16 cellular contexts compared by ENCODE assay signal in genomic region chr15:87369269-87369668, GRCh38.
DNase-seq lines count a peak whose midpoint lies in the region; TF ChIP-seq lines count a peak whose summit lies in the region.
"Had no signal": no experiment of that assay in that cellular context is flagged by ENCODE, and none has a peak within 500 bp of the region (broad histone marks: within the 10 kb centered on the region; RNA-seq: fewer than 3 reads in every experiment).

No MANE protein-coding gene starts in this region.

- peaks cover 28% of the 10 kb centered on the region for H3K9me3 ChIP-seq in NT2/D1 (ENCODE audit: insufficient read depth, low read length)
- H3K9me3 ChIP-seq: right lobe of liver, upper lobe of right lung had no signal

- intact Hi-C loops in activated CD4-positive, alpha-beta memory T cell treated with anti-CD3 and anti-CD28 coated beads for 36 hours (cut with micrococcal nuclease), result no loop called here

- H2BK5ac ChIP-seq in mesendoderm (ENCODE audit: low read length), result no peak overlapping the region

- no peak overlapping the region for H2AK5ac ChIP-seq in mesendoderm (ENCODE audit: low read length)

- CTCF ChIA-PET in BJ (lab: Yijun Ruan, JAX), result no interaction called here
- CTCF ChIA-PET in activated CD4-positive, alpha-beta memory T cell treated with anti-CD3 and anti-CD28 coated beads for 36 hours (lab: Charles Lee), result no interaction called here

- POLR2A ChIA-PET in BJ (lab: Charles Lee), result interaction anchor here (0.6 kb wide), 1 partner anchor 37 kb away, joined by 3 read pairs; no protein-coding TSS in a partner anchor
- POLR2A ChIA-PET in activated CD4-positive, alpha-beta memory T cell treated with anti-CD3 and anti-CD28 coated beads for 36 hours (lab: Charles Lee), result no interaction called here

- H3K4me2 ChIP-seq in mesendoderm (ENCODE audit: low read length), result no peak overlapping the region

- no peak overlapping the region for H3K4me3 ChIP-seq in BJ (ENCODE audit: low read depth, low read length)
- no peak overlapping the region for H3K4me3 ChIP-seq in NT2/D1 (ENCODE audit: insufficient read length, low read depth)
- H3K4me3 ChIP-seq in mesendoderm (ENCODE audit: low read length), result no peak overlapping the region
- H3K4me3 ChIP-seq: coronary artery, mucosa of descending colon, right lobe of liver, upper lobe of right lung had no signal

- H2BK120ac ChIP-seq in mesendoderm (ENCODE audit: low read depth, low read length), result no peak overlapping the region

- H4K8ac ChIP-seq in mesendoderm (ENCODE audit: low read depth, low read length), result no peak overlapping the region

- no peak overlapping the region for H3K23ac ChIP-seq in mesendoderm (ENCODE audit: low read length)

- H3K9ac ChIP-seq in NT2/D1 (ENCODE audit: insufficient read length, low read depth) (no peak overlapping the region), mesendoderm (ENCODE audit: low read length) (no peak overlapping the region)

- H3K4me1 ChIP-seq in NT2/D1 (ENCODE audit: insufficient read depth, insufficient read length) (peaks cover 2% of the 10 kb centered on the region), mesendoderm (ENCODE audit: control insufficient read depth, low read depth, low read length) (no peaks in the 10 kb centered on the region)
- H3K4me1 ChIP-seq: right lobe of liver, upper lobe of right lung had no signal

- H3K27ac Mint-ChIP-seq in chondrocyte (ENCODE audit: unreplicated experiment), result peak overlapping the region; percentile 76
- no peak overlapping the region for H3K27ac Mint-ChIP-seq in activated CD4-positive, alpha-beta memory T cell treated with anti-CD3 and anti-CD28 coated beads for 36 hours
- H3K27ac Mint-ChIP-seq: activated CD4-positive, alpha-beta T cell treated with anti-CD3 and anti-CD28 coated beads for 36 hours; CD4-positive, alpha-beta memory T cell had no signal

- no peak overlapping the region for H3K27ac ChIP-seq in mesendoderm (ENCODE audit: low read depth, low read length)
- H3K27ac ChIP-seq: coronary artery, right lobe of liver, upper lobe of right lung had no signal

- H3K9me3 Mint-ChIP-seq in chondrocyte (ENCODE audit: low read depth), result peaks cover 35% of the 10 kb centered on the region
- H3K9me3 Mint-ChIP-seq in activated CD4-positive, alpha-beta memory T cell treated with anti-CD3 and anti-CD28 coated beads for 36 hours, result peaks cover 4% of the 10 kb centered on the region

- H3K36me3 ChIP-seq in BJ (ENCODE audit: control insufficient read depth, insufficient read depth, low read length) (no peaks in the 10 kb centered on the region), NT2/D1 (ENCODE audit: insufficient read depth, insufficient read length, low read length) (no peaks in the 10 kb centered on the region), mesendoderm (ENCODE audit: control insufficient read depth, insufficient read depth, low read length) (no peaks in the 10 kb centered on the region)
- H3K36me3 ChIP-seq: right lobe of liver, upper lobe of right lung had no signal

- no peak for TF ChIP-seq CTCF in BJ (IDR thresholded peaks at IDR 0.05; ENCODE audit: insufficient read depth, low read depth, low read length)
- no peak for TF ChIP-seq CTCF in chondrocyte (IDR thresholded peaks at IDR 0.05)

- no peak overlapping the region for H3K4me3 Mint-ChIP-seq in chondrocyte (ENCODE audit: unreplicated experiment)
- H3K4me3 Mint-ChIP-seq in activated CD4-positive, alpha-beta memory T cell treated with anti-CD3 and anti-CD28 coated beads for 36 hours, result no peak overlapping the region
- H3K4me3 Mint-ChIP-seq: activated CD4-positive, alpha-beta T cell treated with anti-CD3 and anti-CD28 coated beads for 36 hours; CD4-positive, alpha-beta memory T cell had no signal

- H3K18ac ChIP-seq in mesendoderm (ENCODE audit: low read length), result no peak overlapping the region

- no peak overlapping the region for H3K56ac ChIP-seq in mesendoderm (ENCODE audit: low read length)

- no peak overlapping the region for H4K5ac ChIP-seq in mesendoderm (ENCODE audit: low read length)

- peaks cover 4% of the 10 kb centered on the region for H3K36me3 Mint-ChIP-seq in chondrocyte (ENCODE audit: low read depth)
- no peaks in the 10 kb centered on the region for H3K36me3 Mint-ChIP-seq in activated CD4-positive, alpha-beta memory T cell treated with anti-CD3 and anti-CD28 coated beads for 36 hours
- H3K36me3 Mint-ChIP-seq: CD4-positive, alpha-beta memory T cell had no signal

- peaks cover 17% of the 10 kb centered on the region for H3K4me1 Mint-ChIP-seq in chondrocyte (ENCODE audit: low read depth)
- H3K4me1 Mint-ChIP-seq in activated CD4-positive, alpha-beta memory T cell treated with anti-CD3 and anti-CD28 coated beads for 36 hours (ENCODE audit: low read depth), result no peaks in the 10 kb centered on the region
- H3K4me1 Mint-ChIP-seq: activated CD4-positive, alpha-beta T cell treated with anti-CD3 and anti-CD28 coated beads for 36 hours; CD4-positive, alpha-beta memory T cell had no signal

- H3K79me2 ChIP-seq in mesendoderm (ENCODE audit: control insufficient read depth, insufficient read depth, low read length), result no peaks in the 10 kb centered on the region

- no peaks in the 10 kb centered on the region for H3K79me1 ChIP-seq in mesendoderm (ENCODE audit: low read length)

- no peak overlapping the region for H2BK15ac ChIP-seq in mesendoderm (replicated peaks; ENCODE audit: low read depth)

- no peak overlapping the region for H3K4ac ChIP-seq in mesendoderm (ENCODE audit: low read depth, low read length)

- no peaks in the 10 kb centered on the region for H3K27me3 ChIP-seq in BJ (ENCODE audit: control insufficient read depth, insufficient read depth, low read length)
- no peaks in the 10 kb centered on the region for H3K27me3 ChIP-seq in NT2/D1 (ENCODE audit: insufficient read depth, insufficient read length)
- H3K27me3 ChIP-seq in mesendoderm (ENCODE audit: insufficient read depth, low read length, poor library complexity), result no peaks in the 10 kb centered on the region
- H3K27me3 ChIP-seq: right lobe of liver, upper lobe of right lung had no signal

- no peaks in the 10 kb centered on the region for H3K27me3 Mint-ChIP-seq in chondrocyte (ENCODE audit: low read depth)
- peaks cover 2% of the 10 kb centered on the region for H3K27me3 Mint-ChIP-seq in activated CD4-positive, alpha-beta memory T cell treated with anti-CD3 and anti-CD28 coated beads for 36 hours
- H3K27me3 Mint-ChIP-seq: activated CD4-positive, alpha-beta T cell treated with anti-CD3 and anti-CD28 coated beads for 36 hours had no signal

- DNase-seq in BJ (ENCODE audit: low read depth) (peak; percentile 85), NT2/D1 (ENCODE audit: low read depth, low spot score) (peak; percentile 54), chondrocyte (ENCODE audit: low spot score) (no peak), mesendoderm (peak; percentile 81)
- no peak for DNase-seq in activated CD4-positive, alpha-beta T cell treated with anti-CD3 and anti-CD28 coated beads for 1 hour
- DNase-seq in activated naive CD4-positive, alpha-beta T cell (lab: John Stamatoyannopoulos, UW), result no peak
- no peak for DNase-seq in activated CD4-positive, alpha-beta memory T cell treated with anti-CD3 and anti-CD28 coated beads for 36 hours
- no peak for DNase-seq in effector CD4-positive, alpha-beta T cell
- DNase-seq: activated CD4-positive, alpha-beta T cell treated with anti-CD3 and anti-CD28 coated beads for 36 hours; CD4-positive, alpha-beta memory T cell; H7; mucosa of descending colon; NCI-H2227 treated with DMSO at 0.1 percent for 48 hours; right lobe of liver; upper lobe of right lung had no signal

Comparison
In these comparisons a context has a peak if more than half of its experiments do, and no peak if none do; other contexts are left out.
1. DNase-seq: peak in BJ (single experiment), NT2/D1 (single experiment) and mesendoderm (single experiment); none in chondrocyte (single experiment), activated CD4-positive, alpha-beta T cell treated with anti-CD3 and anti-CD28 coated beads for 1 hour (single experiment), activated naive CD4-positive, alpha-beta T cell (0 of 4), activated CD4-positive, alpha-beta memory T cell treated with anti-CD3 and anti-CD28 coated beads for 36 hours (single experiment) and effector CD4-positive, alpha-beta T cell (single experiment).